19 cellular contexts compared by ENCODE assay signal in the genomic region with DNA sequence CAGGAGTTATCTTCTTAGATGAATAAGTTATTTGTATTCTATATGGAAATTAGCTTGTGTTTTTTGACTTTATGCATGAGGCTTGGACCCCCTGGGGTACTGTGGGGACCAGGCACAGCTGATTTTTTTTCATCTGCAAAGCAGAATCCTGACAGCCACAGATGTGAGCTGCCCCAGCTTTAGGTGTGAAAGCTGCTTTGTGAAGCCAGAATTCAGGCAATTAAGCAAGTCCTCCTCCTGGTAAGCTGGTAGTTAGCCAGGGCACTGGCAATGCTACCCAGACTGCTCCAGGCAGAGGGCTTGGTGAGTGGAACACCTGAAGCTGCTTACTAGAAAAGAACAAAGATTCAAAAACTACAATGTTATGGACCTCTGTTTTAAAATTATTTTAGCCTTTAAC.
"Had no signal": no experiment of that assay in that cellular context is flagged by ENCODE, and none has a peak within 500 bp of the region (broad histone marks: within the 10 kb centered on the region; RNA-seq: fewer than 3 reads in every experiment).

No MANE protein-coding gene starts in this region.

- H3K27me3 Mint-ChIP-seq: activated CD4-positive, alpha-beta T cell treated with anti-CD3 and anti-CD28 coated beads, Interleukin-2, amount 10 ng/mL, durations not matched to agents 7 days and 5 days; natural killer cell treated with Interleukin-12 subunit alpha and Interleukin-12 subunit beta and Interleukin-15 and Interleukin-18, amount 100 ng/mL, for 72 hours had no signal

- ATAC-seq: activated CD4-positive, CD25-positive, alpha-beta regulatory T cell treated with anti-CD3 and anti-CD28 coated beads, Interleukin-2, amount 50 U/mL, for 24 hours; esophagus mucosa; gastrocnemius medialis; natural killer cell treated with Interleukin-12 subunit alpha and Interleukin-12 subunit beta and Interleukin-15 and Interleukin-18, amount 100 ng/mL, for 72 hours had no signal

- H3K9me3 Mint-ChIP-seq: activated CD4-positive, alpha-beta T cell treated with anti-CD3 and anti-CD28 coated beads, Interleukin-2, amount 10 ng/mL, durations not matched to agents 7 days and 5 days had no signal

- H3K4me3 Mint-ChIP-seq: activated CD4-positive, alpha-beta T cell treated with anti-CD3 and anti-CD28 coated beads, Interleukin-2, amount 10 ng/mL, durations not matched to agents 7 days and 5 days; activated naive CD4-positive, alpha-beta T cell treated with anti-CD3 and anti-CD28 coated beads, Interleukin-2, amount 50 U/mL, for 24 hours; mesothelial cell of epicardium; natural killer cell treated with Interleukin-12 subunit alpha and Interleukin-12 subunit beta and Interleukin-15 and Interleukin-18, amount 100 ng/mL, for 72 hours had no signal

- H3K27ac Mint-ChIP-seq: activated CD4-positive, alpha-beta T cell treated with anti-CD3 and anti-CD28 coated beads, Interleukin-2, amount 10 ng/mL, durations not matched to agents 7 days and 5 days; activated naive CD4-positive, alpha-beta T cell treated with anti-CD3 and anti-CD28 coated beads, Interleukin-2, amount 50 U/mL, for 24 hours; mesothelial cell of epicardium; natural killer cell treated with Interleukin-12 subunit alpha and Interleukin-12 subunit beta and Interleukin-15 and Interleukin-18, amount 100 ng/mL, for 72 hours had no signal

- DNase-seq: activated CD4-positive, alpha-beta T cell treated with anti-CD3 and anti-CD28 coated beads, Interleukin-2, amount 10 ng/mL, durations not matched to agents 7 days and 5 days; activated CD8-positive, alpha-beta memory T cell treated with anti-CD3 and anti-CD28 coated beads for 24 hours; activated CD8-positive, alpha-beta memory T cell treated with anti-CD3 and anti-CD28 coated beads, Interleukin-2, amount 50 U/mL, for 48 hours; activated gamma-delta T cell; cortex of kidney; effector CD4-positive, alpha-beta T cell; gastrocnemius medialis; head of caudate nucleus; nucleus accumbens; stimulated activated CD4-positive, alpha-beta T cell treated with anti-CD3 and anti-CD28 coated beads, Interleukin-12 subunit alpha, Interleukin-12 subunit beta, amount 100 ng/mL, for 4 hours; stimulated activated CD4-positive, alpha-beta T cell treated with anti-CD3 and anti-CD28 coated beads, Interleukin-1b, Interleukin-23, amount 100 ng/mL, for 48 hours; stimulated activated CD8-positive, alpha-beta memory T cell treated with anti-CD3 and anti-CD28 coated beads, Interleukin-4, amount 100 ng/mL, for 48 hours; stimulated activated naive CD4-positive, alpha-beta T cell; tibial artery had no signal

- H3K36me3 Mint-ChIP-seq: activated naive CD4-positive, alpha-beta T cell treated with anti-CD3 and anti-CD28 coated beads, Interleukin-2, amount 50 U/mL, for 24 hours; natural killer cell treated with Interleukin-12 subunit alpha and Interleukin-12 subunit beta and Interleukin-15 and Interleukin-18, amount 100 ng/mL, for 72 hours had no signal

- H3K4me1 Mint-ChIP-seq: activated CD4-positive, alpha-beta T cell treated with anti-CD3 and anti-CD28 coated beads, Interleukin-2, amount 10 ng/mL, durations not matched to agents 7 days and 5 days; activated naive CD4-positive, alpha-beta T cell treated with anti-CD3 and anti-CD28 coated beads, Interleukin-2, amount 50 U/mL, for 24 hours had no signal
